In the genomic region with DNA sequence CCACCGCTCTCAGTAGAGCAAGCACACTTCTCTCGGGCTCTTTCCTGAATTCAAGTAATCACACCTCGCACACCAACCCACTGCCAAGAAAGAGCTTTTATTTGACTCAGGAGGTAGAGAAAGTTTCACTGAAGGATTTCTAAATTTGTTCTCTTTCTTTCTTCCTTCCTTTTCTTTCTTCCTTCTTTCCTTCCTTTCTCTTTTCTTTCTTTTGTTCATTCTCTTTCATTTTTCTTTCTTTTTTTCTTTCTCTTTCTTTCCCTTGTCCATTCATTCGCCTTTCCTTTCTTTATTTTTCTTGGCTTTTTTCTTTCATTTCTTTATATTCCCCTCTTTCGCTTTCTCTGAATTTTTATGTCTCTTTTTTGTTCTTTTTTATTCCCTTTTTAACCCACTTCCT, we compare ENCODE assay signal across 38 cellular contexts.
"Had no signal": no experiment of that assay in that cellular context is flagged by ENCODE, and none has a peak within 500 bp of the region (broad histone marks: within the 10 kb centered on the region; RNA-seq: fewer than 3 reads in every experiment).

No MANE protein-coding gene starts in this region.

- H3K4me1 ChIP-seq: ascending aorta had no signal

- H3K27ac ChIP-seq: ascending aorta, cardiac muscle cell, VCaP had no signal

- H3K9me3 ChIP-seq: ascending aorta had no signal

- H3K4me3 Mint-ChIP-seq: activated CD4-positive, alpha-beta memory T cell treated with anti-CD3 and anti-CD28 coated beads, Interleukin-2, amount 10 ng/mL, durations not matched to agents 7 days and 5 days; activated CD4-positive, alpha-beta T cell treated with anti-CD3 and anti-CD28 coated beads for 36 hours; activated CD4-positive, alpha-beta T cell treated with anti-CD3 and anti-CD28 coated beads, Interleukin-2, amount 10 ng/mL, durations not matched to agents 7 days and 5 days; activated CD8-positive, alpha-beta memory T cell treated with anti-CD3 and anti-CD28 coated beads, Interleukin-2, amount 10 ng/mL, durations not matched to agents 7 days and 5 days; activated CD8-positive, alpha-beta T cell treated with anti-CD3 and anti-CD28 coated beads, Interleukin-2, amount 10 ng/mL, durations not matched to agents 7 days and 5 days; activated naive CD4-positive, alpha-beta T cell treated with anti-CD3 and anti-CD28 coated beads, Interleukin-2, amount 10 ng/mL, durations not matched to agents 7 days and 5 days; activated naive CD4-positive, alpha-beta T cell treated with anti-CD3 and anti-CD28 coated beads, Interleukin-2, amount 50 U/mL, for 24 hours; activated naive CD8-positive, alpha-beta T cell; activated naive CD8-positive, alpha-beta T cell treated with anti-CD3 and anti-CD28 coated beads, Interleukin-2, amount 10 ng/mL, durations not matched to agents 7 days and 5 days; activated naive CD8-positive, alpha-beta T cell treated with anti-CD3 and anti-CD28 coated beads, Interleukin-2, amount 50 U/mL, for 24 hours; activated T-cell treated with anti-CD3 and anti-CD28 coated beads, Interleukin-2, amount 50 U/mL, for 4 hours; brain; central memory CD8-positive, alpha-beta T cell; T-helper 1 cell treated with Interleukin-12 subunit alpha and Interleukin-12 subunit beta and Interleukin-4 antibody, amounts not matched to agents 30 μg/mL and 1 μg/mL, for 36 hours; T-helper 2 cell treated with Interferon-gamma antibody and Interleukin-4, amounts not matched to agents 5 μg/mL and 100 μg/mL, for 36 hours had no signal

- FAIRE-seq: bronchial epithelial cell, TTC549 had no signal

- H3K4me1 Mint-ChIP-seq: activated CD4-positive, alpha-beta memory T cell treated with anti-CD3 and anti-CD28 coated beads, Interleukin-2, amount 10 ng/mL, durations not matched to agents 7 days and 5 days; activated CD4-positive, alpha-beta T cell treated with anti-CD3 and anti-CD28 coated beads for 36 hours; activated CD4-positive, alpha-beta T cell treated with anti-CD3 and anti-CD28 coated beads, Interleukin-2, amount 10 ng/mL, durations not matched to agents 7 days and 5 days; activated CD8-positive, alpha-beta memory T cell treated with anti-CD3 and anti-CD28 coated beads, Interleukin-2, amount 10 ng/mL, durations not matched to agents 7 days and 5 days; activated naive CD4-positive, alpha-beta T cell treated with anti-CD3 and anti-CD28 coated beads, Interleukin-2, amount 10 ng/mL, durations not matched to agents 7 days and 5 days; activated naive CD4-positive, alpha-beta T cell treated with anti-CD3 and anti-CD28 coated beads, Interleukin-2, amount 50 U/mL, for 24 hours; activated naive CD8-positive, alpha-beta T cell treated with anti-CD3 and anti-CD28 coated beads, Interleukin-2, amount 10 ng/mL, durations not matched to agents 7 days and 5 days; activated naive CD8-positive, alpha-beta T cell treated with anti-CD3 and anti-CD28 coated beads, Interleukin-2, amount 50 U/mL, for 24 hours; central memory CD8-positive, alpha-beta T cell had no signal

- H3K27me3 ChIP-seq: ascending aorta, cardiac muscle cell had no signal

- ATAC-seq: activated CD4-positive, alpha-beta T cell treated with anti-CD3 and anti-CD28 coated beads for 36 hours; activated CD4-positive, CD25-positive, alpha-beta regulatory T cell treated with anti-CD3 and anti-CD28 coated beads, Interleukin-2, amount 50 U/mL, for 24 hours; activated CD8-positive, alpha-beta memory T cell treated with anti-CD3 and anti-CD28 coated beads, Interleukin-2, amount 10 ng/mL, durations not matched to agents 7 days and 5 days; activated CD8-positive, alpha-beta T cell treated with anti-CD3 and anti-CD28 coated beads, Interleukin-2, amount 10 ng/mL, durations not matched to agents 7 days and 5 days; activated naive CD8-positive, alpha-beta T cell treated with anti-CD3 and anti-CD28 coated beads, Interleukin-2, amount 50 U/mL, for 24 hours; activated T-cell treated with anti-CD3 and anti-CD28 coated beads, Interleukin-2, amount 50 U/mL, for 4 hours had no signal

- H3K36me3 ChIP-seq: ascending aorta, cardiac muscle cell had no signal

- H3K4me3 ChIP-seq: ascending aorta, cardiac muscle cell had no signal

- H3K9me3 Mint-ChIP-seq: activated CD4-positive, alpha-beta memory T cell treated with anti-CD3 and anti-CD28 coated beads, Interleukin-2, amount 10 ng/mL, durations not matched to agents 7 days and 5 days; activated CD4-positive, alpha-beta T cell treated with anti-CD3 and anti-CD28 coated beads, Interleukin-2, amount 10 ng/mL, durations not matched to agents 7 days and 5 days; activated naive CD4-positive, alpha-beta T cell treated with anti-CD3 and anti-CD28 coated beads, Interleukin-2, amount 10 ng/mL, durations not matched to agents 7 days and 5 days; activated naive CD4-positive, alpha-beta T cell treated with anti-CD3 and anti-CD28 coated beads, Interleukin-2, amount 50 U/mL, for 24 hours; activated naive CD8-positive, alpha-beta T cell treated with anti-CD3 and anti-CD28 coated beads, Interleukin-2, amount 10 ng/mL, durations not matched to agents 7 days and 5 days; activated naive CD8-positive, alpha-beta T cell treated with anti-CD3 and anti-CD28 coated beads, Interleukin-2, amount 50 U/mL, for 24 hours; activated T-cell treated with anti-CD3 and anti-CD28 coated beads, Interleukin-2, amount 50 U/mL, for 4 hours; activated T-helper 2 cell treated with anti-CD3 and anti-CD28 coated beads, Interferon-gamma antibody, Interleukin-2, Interleukin-4, amounts not matched to agents 10 μg/mL and 5 μg/mL and 100 μg/mL, durations not matched to agents 14 hours and 24 hours and 36 hours; central memory CD8-positive, alpha-beta T cell; T-helper 1 cell treated with Interleukin-12 subunit alpha and Interleukin-12 subunit beta and Interleukin-4 antibody, amounts not matched to agents 30 μg/mL and 1 μg/mL, for 36 hours; T-helper 2 cell treated with Interferon-gamma antibody and Interleukin-4, amounts not matched to agents 5 μg/mL and 100 μg/mL, for 36 hours had no signal

- H3K27ac Mint-ChIP-seq: activated CD4-positive, alpha-beta memory T cell treated with anti-CD3 and anti-CD28 coated beads, Interleukin-2, amount 10 ng/mL, durations not matched to agents 7 days and 5 days; activated CD4-positive, alpha-beta T cell treated with anti-CD3 and anti-CD28 coated beads, Interleukin-2, amount 10 ng/mL, durations not matched to agents 7 days and 5 days; activated CD8-positive, alpha-beta memory T cell treated with anti-CD3 and anti-CD28 coated beads, Interleukin-2, amount 10 ng/mL, durations not matched to agents 7 days and 5 days; activated CD8-positive, alpha-beta T cell treated with anti-CD3 and anti-CD28 coated beads, Interleukin-2, amount 10 ng/mL, durations not matched to agents 7 days and 5 days; activated naive CD4-positive, alpha-beta T cell treated with anti-CD3 and anti-CD28 coated beads, Interleukin-2, amount 10 ng/mL, durations not matched to agents 7 days and 5 days; activated naive CD4-positive, alpha-beta T cell treated with anti-CD3 and anti-CD28 coated beads, Interleukin-2, amount 50 U/mL, for 24 hours; activated naive CD8-positive, alpha-beta T cell; activated naive CD8-positive, alpha-beta T cell treated with anti-CD3 and anti-CD28 coated beads, Interleukin-2, amount 10 ng/mL, durations not matched to agents 7 days and 5 days; activated naive CD8-positive, alpha-beta T cell treated with anti-CD3 and anti-CD28 coated beads, Interleukin-2, amount 50 U/mL, for 24 hours; activated T-helper 2 cell treated with anti-CD3 and anti-CD28 coated beads, Interferon-gamma antibody, Interleukin-2, Interleukin-4, amounts not matched to agents 10 μg/mL and 5 μg/mL and 100 μg/mL, durations not matched to agents 14 hours and 24 hours and 36 hours; T-helper 1 cell treated with Interleukin-12 subunit alpha and Interleukin-12 subunit beta and Interleukin-4 antibody, amounts not matched to agents 30 μg/mL and 1 μg/mL, for 36 hours; T-helper 2 cell treated with Interferon-gamma antibody and Interleukin-4, amounts not matched to agents 5 μg/mL and 100 μg/mL, for 36 hours had no signal

- H3K36me3 Mint-ChIP-seq: activated CD8-positive, alpha-beta memory T cell treated with anti-CD3 and anti-CD28 coated beads, Interleukin-2, amount 10 ng/mL, durations not matched to agents 7 days and 5 days; activated naive CD4-positive, alpha-beta T cell treated with anti-CD3 and anti-CD28 coated beads, Interleukin-2, amount 10 ng/mL, durations not matched to agents 7 days and 5 days; activated naive CD4-positive, alpha-beta T cell treated with anti-CD3 and anti-CD28 coated beads, Interleukin-2, amount 50 U/mL, for 24 hours; activated naive CD8-positive, alpha-beta T cell; activated naive CD8-positive, alpha-beta T cell treated with anti-CD3 and anti-CD28 coated beads, Interleukin-2, amount 10 ng/mL, durations not matched to agents 7 days and 5 days; brain had no signal

- DNase-seq: activated CD4-positive, alpha-beta memory T cell treated with anti-CD3 and anti-CD28 coated beads, Interleukin-2, amount 10 ng/mL, durations not matched to agents 7 days and 5 days; activated CD4-positive, alpha-beta T cell treated with anti-CD3 and anti-CD28 coated beads for 1 hour; activated CD4-positive, alpha-beta T cell treated with anti-CD3 and anti-CD28 coated beads for 36 hours; activated CD4-positive, alpha-beta T cell treated with anti-CD3 and anti-CD28 coated beads for 48 hours; activated CD4-positive, alpha-beta T cell treated with anti-CD3 and anti-CD28 coated beads, Interleukin-2, amount 10 ng/mL, durations not matched to agents 7 days and 5 days; activated CD4-positive, alpha-beta T cell treated with anti-CD3 and anti-CD28 coated beads, Interleukin-2, amount 50 U/mL, for 48 hours; activated CD4-positive, CD25-positive, alpha-beta regulatory T cell; activated CD8-positive, alpha-beta memory T cell treated with anti-CD3 and anti-CD28 coated beads for 24 hours; activated CD8-positive, alpha-beta memory T cell treated with anti-CD3 and anti-CD28 coated beads, Interleukin-2, amount 10 ng/mL, durations not matched to agents 7 days and 5 days; activated CD8-positive, alpha-beta memory T cell treated with anti-CD3 and anti-CD28 coated beads, Interleukin-2, amount 50 U/mL, for 48 hours; activated CD8-positive, alpha-beta T cell treated with anti-CD3 and anti-CD28 coated beads, Interleukin-2, amount 10 ng/mL, durations not matched to agents 7 days and 5 days; activated effector memory CD4-positive, alpha-beta T cell treated with Interleukin-2 at 50 U/mL for 16 hours; activated gamma-delta T cell; activated naive CD4-positive, alpha-beta T cell treated with anti-CD3 and anti-CD28 coated beads, Interleukin-2, amount 10 ng/mL, durations not matched to agents 7 days and 5 days; activated naive CD4-positive, alpha-beta T cell treated with Interleukin-2 at 50 U/mL for 16 hours; activated naive CD8-positive, alpha-beta T cell treated with anti-CD3 and anti-CD28 coated beads, Interleukin-2, amount 10 ng/mL, durations not matched to agents 7 days and 5 days; activated naive CD8-positive, alpha-beta T cell treated with anti-CD3 and anti-CD28 coated beads, Interleukin-2, amount 50 U/mL, for 24 hours; activated T-cell treated with anti-CD3 and anti-CD28 coated beads, Interleukin-2, amount 50 U/mL, for 4 hours; amygdala; anterior cingulate cortex; caudate nucleus; cerebellar nuclear complex; T-helper 1 cell; T-helper 2 cell; T-helper 9 cell had no signal
